Comparison of ENCODE assay signal across 1 cellular context in genomic region chr6:44002071-44002590, GRCh38.
TF ChIP-seq lines count a peak whose summit lies in the region.

No MANE protein-coding gene starts in this region.

TF ChIP-seq in HEK293, 187 proteins besides CTCF, POLR2A, EP300 and RAD21 (continued from another document):
- TF ChIP-seq ZNF280C (tag by site-specific recombination; IDR thresholded peaks at IDR 0.05): no peak
- no peak for TF ChIP-seq PRDM2 (tag by site-specific recombination; IDR thresholded peaks at IDR 0.05; ENCODE audit: borderline replicate concordance)
- TF ChIP-seq YY2 (tag by site-specific recombination; IDR thresholded peaks at IDR 0.05): no peak
- no peak for TF ChIP-seq ZNF76 (tag by site-specific recombination; IDR thresholded peaks at IDR 0.05; ENCODE audit: borderline replicate concordance, low read depth)
- TF ChIP-seq ZBTB6 (tag by site-specific recombination; IDR thresholded peaks at IDR 0.05): no peak
- no peak for TF ChIP-seq ZNF140 (tag by site-specific recombination; IDR thresholded peaks at IDR 0.05)
- TF ChIP-seq ZNF488 (tag by site-specific recombination; IDR thresholded peaks at IDR 0.05): no peak
- TF ChIP-seq ZNF664 (tag by site-specific recombination; IDR thresholded peaks at IDR 0.05): no peak
- TF ChIP-seq ZNF132 (tag by site-specific recombination; IDR thresholded peaks at IDR 0.05; ENCODE audit: borderline replicate concordance): no peak
- TF ChIP-seq GLIS1 (tag by site-specific recombination; IDR thresholded peaks at IDR 0.05): peak; percentile 77
- TF ChIP-seq ZNF776 (tag by site-specific recombination; IDR thresholded peaks at IDR 0.05; ENCODE audit: borderline replicate concordance): no peak
- no peak for TF ChIP-seq ZNF561 (tag by site-specific recombination; IDR thresholded peaks at IDR 0.05; ENCODE audit: borderline replicate concordance)
- no peak for TF ChIP-seq ZNF133 (tag by site-specific recombination; IDR thresholded peaks at IDR 0.05)
- no peak for TF ChIP-seq ZNF548 (tag by site-specific recombination; IDR thresholded peaks at IDR 0.05)
- TF ChIP-seq HIC1 (tag by site-specific recombination; IDR thresholded peaks at IDR 0.05): peak; percentile 71
- TF ChIP-seq ZNF707 (tag by site-specific recombination; IDR thresholded peaks at IDR 0.05): no peak
- peak; percentile 39; the same call in 1 of the 2 replicates for TF ChIP-seq ZIC2 (tag by site-specific recombination; IDR thresholded peaks at IDR 0.05)
- no peak for TF ChIP-seq ZNF658 (tag by site-specific recombination; IDR thresholded peaks at IDR 0.05)
- TF ChIP-seq ZNF544 (tag by site-specific recombination; IDR thresholded peaks at IDR 0.05): no peak
- no peak for TF ChIP-seq ZNF521 (tag by site-specific recombination; IDR thresholded peaks at IDR 0.05)
- TF ChIP-seq ZNF248 (tag by site-specific recombination; IDR thresholded peaks at IDR 0.05): no peak
- no peak for TF ChIP-seq ZNF501 (tag by site-specific recombination; IDR thresholded peaks at IDR 0.05)
- peak; percentile 43 for TF ChIP-seq ZNF335 (tag by site-specific recombination; conservative IDR thresholded peaks at IDR 0.05)
- TF ChIP-seq ZNF777 (tag by site-specific recombination; IDR thresholded peaks at IDR 0.05; ENCODE audit: borderline replicate concordance): no peak
- no peak for TF ChIP-seq ZNF639 (tag by site-specific recombination; IDR thresholded peaks at IDR 0.05)
- peak; percentile 47; the same call in 1 of the 2 replicates for TF ChIP-seq GLIS2 (tag by site-specific recombination; IDR thresholded peaks at IDR 0.05)
- TF ChIP-seq ZNF302 (tag by site-specific recombination; IDR thresholded peaks at IDR 0.05; ENCODE audit: low read depth): no peak
- no peak for TF ChIP-seq ZNF677 (tag by site-specific recombination; IDR thresholded peaks at IDR 0.05)
- TF ChIP-seq PRDM10 (tag by site-specific recombination; IDR thresholded peaks at IDR 0.05): no peak
- TF ChIP-seq ZFHX2 (tag by site-specific recombination; conservative IDR thresholded peaks at IDR 0.05): peak; percentile 91
- TF ChIP-seq ZNF571 (tag by site-specific recombination; IDR thresholded peaks at IDR 0.05): no peak
- no peak for TF ChIP-seq ZBTB21 (tag by site-specific recombination; IDR thresholded peaks at IDR 0.05)
- no peak for TF ChIP-seq ZNF211 (tag by site-specific recombination; IDR thresholded peaks at IDR 0.05; ENCODE audit: low read depth)
- 0 out of 2 replicates have a peak, but pooled peaks have one; percentile 8 for TF ChIP-seq PATZ1 (tag by site-specific recombination; IDR thresholded peaks at IDR 0.05)
- TF ChIP-seq EGR2 (tag by site-specific recombination; IDR thresholded peaks at IDR 0.05; ENCODE audit: low read depth): peak; percentile 77
